10 cellular contexts compared by ENCODE assay signal in the genomic region with DNA sequence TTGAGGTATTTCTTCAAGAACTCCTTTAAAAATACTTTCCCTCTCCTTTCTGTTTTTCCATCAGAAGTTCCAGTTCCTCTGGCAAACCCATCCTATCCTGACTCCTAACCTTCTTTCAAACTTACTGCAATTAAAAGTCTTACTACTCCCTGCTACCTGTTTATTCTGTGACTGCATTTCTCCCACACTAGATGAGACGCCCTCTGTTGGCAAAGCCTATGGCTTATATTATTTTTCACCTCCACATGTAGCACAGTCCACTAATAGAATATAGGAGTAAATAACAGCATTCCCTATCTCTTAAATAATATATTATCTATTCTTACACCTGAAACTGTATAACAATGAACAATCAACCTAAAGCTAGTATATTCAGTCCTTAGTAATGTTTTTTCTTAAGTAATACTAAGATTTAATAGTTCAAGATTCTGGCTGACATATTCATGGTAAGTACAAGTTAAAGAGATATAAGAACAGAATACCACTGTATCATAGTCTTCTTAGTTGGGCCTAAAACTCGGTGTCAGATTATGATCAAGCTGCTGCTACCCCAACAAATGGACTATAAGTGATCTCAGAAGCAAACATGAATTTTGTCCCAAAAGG. TPM values are rescaled to one million over a fixed set of nuclear protein-coding genes. Genes with fewer than 3 reads are reported as not detected.
DNase-seq lines count a peak whose midpoint lies in the region; FAIRE-seq and TF ChIP-seq lines count a peak whose summit lies in the region.
"Had no signal": no experiment of that assay in that cellular context is flagged by ENCODE, and none has a peak within 500 bp of the region (broad histone marks: within the 10 kb centered on the region; RNA-seq: fewer than 3 reads in every experiment).

No MANE protein-coding gene starts in this region.

- no peaks in the 10 kb centered on the region for H3F3A ChIP-seq in MM.1S (ENCODE audit: insufficient read depth, low read length)

- DNase-seq in NCI-H510A treated with DMSO at 0.1 percent for 48 hours (lab: John Stamatoyannopoulos, UW) (peak; percentile 27), NCI-H510A (lab: John Stamatoyannopoulos, UW) (no peak), MM.1S (peak; percentile 14), bronchial epithelial cell (ENCODE audit: low read depth) (peak; percentile 35), osteocyte (ENCODE audit: extremely low spot score, unreplicated experiment) (no peak), RCC 7860 (ENCODE audit: low spot score) (no peak), T-helper 1 cell (no peak)
- no peak for DNase-seq in activated CD4-positive, alpha-beta T cell treated with anti-CD3 and anti-CD28 coated beads, Interleukin-2, amount 50 U/mL, for 1 hour
- DNase-seq: activated CD4-positive, alpha-beta T cell treated with anti-CD3 and anti-CD28 coated beads, Interleukin-2, amount 10 ng/mL, durations not matched to agents 24 days and 14 days had no signal

- no peak overlapping the region for H2AFZ ChIP-seq in MM.1S (ENCODE audit: low read length)

- no peak overlapping the region for H3K9ac ChIP-seq in MM.1S (ENCODE audit: low read length)

- H3K27me3 Mint-ChIP-seq in osteocyte (ENCODE audit: unreplicated experiment), result no peaks in the 10 kb centered on the region
- H3K27me3 Mint-ChIP-seq: activated CD4-positive, alpha-beta T cell treated with anti-CD3 and anti-CD28 coated beads, Interleukin-2, amount 10 ng/mL, durations not matched to agents 24 days and 14 days; dendritic cell treated with granulocyte-macrophage colony-stimulating factor and Interleukin-4, amounts not matched to agents 40 ng/mL and 50 ng/mL, for 4 days had no signal

- H3K27ac Mint-ChIP-seq in osteocyte (ENCODE audit: unreplicated experiment), result no peak overlapping the region
- H3K27ac Mint-ChIP-seq: activated CD4-positive, alpha-beta T cell treated with anti-CD3 and anti-CD28 coated beads, Interleukin-2, amount 10 ng/mL, durations not matched to agents 24 days and 14 days; dendritic cell treated with granulocyte-macrophage colony-stimulating factor and Interleukin-4, amounts not matched to agents 40 ng/mL and 50 ng/mL, for 4 days had no signal

- no peak overlapping the region for H3K4me3 Mint-ChIP-seq in osteocyte (ENCODE audit: unreplicated experiment)
- H3K4me3 Mint-ChIP-seq: activated CD4-positive, alpha-beta T cell treated with anti-CD3 and anti-CD28 coated beads, Interleukin-2, amount 10 ng/mL, durations not matched to agents 24 days and 14 days; dendritic cell treated with granulocyte-macrophage colony-stimulating factor and Interleukin-4, amounts not matched to agents 40 ng/mL and 50 ng/mL, for 4 days had no signal

- no peaks in the 10 kb centered on the region for H4K20me1 ChIP-seq in MM.1S (ENCODE audit: insufficient read depth, low read length)

- no peaks in the 10 kb centered on the region; the same call in 1 of the 2 replicates for H3K36me3 ChIP-seq in MM.1S (replicated peaks; ENCODE audit: insufficient read depth, low read length)
- no peaks in the 10 kb centered on the region for H3K36me3 ChIP-seq in bronchial epithelial cell (ENCODE audit: control insufficient read depth, insufficient read depth, low read length)

- FAIRE-seq in bronchial epithelial cell (lab: Jason Lieb, UNC), result no peak
- no peak for FAIRE-seq in RCC 7860 (lab: Jason Lieb, UNC)

- H3K27ac ChIP-seq in MM.1S (ENCODE audit: low read length), result no peak overlapping the region

- H3K36me3 Mint-ChIP-seq in osteocyte (ENCODE audit: unreplicated experiment), result peaks cover 3% of the 10 kb centered on the region

- peak; percentile 63 for TF ChIP-seq CTCF in MM.1S (IDR thresholded peaks at IDR 0.05; ENCODE audit: low read length)
- TF ChIP-seq CTCF in bronchial epithelial cell (IDR thresholded peaks at IDR 0.05; ENCODE audit: insufficient read depth, low read length, severe bottlenecking), result peak; percentile 46
- peak; percentile 36 for TF ChIP-seq CTCF in osteocyte (IDR thresholded peaks at IDR 0.05)

- H3K79me2 ChIP-seq in MM.1S (ENCODE audit: low read length), result peaks cover 55% of the 10 kb centered on the region

- no peak overlapping the region for H3K4me3 ChIP-seq in MM.1S (ENCODE audit: low read length)
- H3K4me3 ChIP-seq in bronchial epithelial cell (ENCODE audit: low read depth, low read length), result no peak overlapping the region

- H3K4me2 ChIP-seq in MM.1S (ENCODE audit: low read depth, low read length), result no peak overlapping the region

- H3K9me3 Mint-ChIP-seq in osteocyte (ENCODE audit: unreplicated experiment), result no peaks in the 10 kb centered on the region
- H3K9me3 Mint-ChIP-seq: activated CD4-positive, alpha-beta T cell treated with anti-CD3 and anti-CD28 coated beads, Interleukin-2, amount 10 ng/mL, durations not matched to agents 24 days and 14 days; dendritic cell treated with granulocyte-macrophage colony-stimulating factor and Interleukin-4, amounts not matched to agents 40 ng/mL and 50 ng/mL, for 4 days had no signal

- H3K9me2 ChIP-seq in MM.1S (replicated peaks; ENCODE audit: insufficient read depth, low read length), result no peaks in the 10 kb centered on the region

- H3K27me3 ChIP-seq in MM.1S (replicated peaks; ENCODE audit: insufficient read depth, low read length), result no peaks in the 10 kb centered on the region
- no peaks in the 10 kb centered on the region for H3K27me3 ChIP-seq in bronchial epithelial cell (ENCODE audit: control insufficient read depth, insufficient read depth, low read length)

- H3K9me3 ChIP-seq in MM.1S (replicated peaks; ENCODE audit: insufficient read depth, low read length), result no peaks in the 10 kb centered on the region

- H3K4me1 Mint-ChIP-seq in osteocyte (ENCODE audit: unreplicated experiment), result peaks cover 7% of the 10 kb centered on the region

- H3K4me1 ChIP-seq in MM.1S (ENCODE audit: low read length), result no peaks in the 10 kb centered on the region

RNA-seq across cellular contexts. Expression of a gene that starts 54.8 kb away (rescaled TPM):
- total RNA-seq in bronchial epithelial cell, result 26.1 and 31.5 TPM in 2 replicates
- 39.9 and 49.1 TPM in 2 replicates for total RNA-seq in osteocyte

Comparison
In these comparisons a context has a peak if more than half of its experiments do, and no peak if none do; other contexts are left out.
1. DNase-seq: peak in NCI-H510A treated with DMSO at 0.1 percent for 48 hours (single experiment), MM.1S (single experiment) and bronchial epithelial cell (single experiment); none in NCI-H510A (single experiment), osteocyte (single experiment), activated CD4-positive, alpha-beta T cell treated with anti-CD3 and anti-CD28 coated beads, Interleukin-2, amount 50 U/mL, for 1 hour (single experiment), RCC 7860 (single experiment) and T-helper 1 cell (0 of 5).
2. Peak in every context shown above with its lines, with median percentiles within 50 percentile points of each other: CTCF ChIP-seq.